Comparison of ENCODE assay signal across 8 cellular contexts in genomic region chr12:53984901-53985357, GRCh38. TPM values are rescaled to one million over a fixed set of nuclear protein-coding genes. Genes with fewer than 3 reads are reported as not detected.
A peak's percentile ranks its signal among the peaks of the same experiment; 100 is the strongest.
DNase-seq lines count a peak whose midpoint lies in the region; ATAC-seq and TF ChIP-seq lines count a peak whose summit lies in the region.

Gene HOXC10 (plus strand): TSS chr12:53985146. CDS start chr12:53985260, 114 bp downstream.

- CTCF ChIA-PET in Panc1 (lab: Charles Lee), result interaction anchor here (0.6 to 1.2 kb wide), 15 partner anchors 13 to 231 kb away, joined by 3 to 14 read pairs (median 6); partner anchors contain the start of genes HOXC8 and HOXC9

- intact Hi-C loops in Panc1 (cut with micrococcal nuclease; ENCODE audit: unreplicated experiment), result loop anchor here (5.0 kb wide), 1 partner anchor 158 kb away; no protein-coding TSS in a partner anchor
- intact Hi-C loops in tibial artery (cut with DNase I; ENCODE audit: low total_unique reads), result loop anchor here (5.0 kb wide), 1 partner anchor 217 kb away; no protein-coding TSS in a partner anchor

- TF ChIP-seq CTCF in Panc1 (IDR thresholded peaks at IDR 0.05) (peak; percentile 88), foreskin fibroblast (IDR thresholded peaks at IDR 0.05; ENCODE audit: low read depth, low read length) (peak; percentile 73), tibial artery (IDR thresholded peaks at IDR 0.05) (peak; percentile 77 to 82)

- DNase-seq in EH (ENCODE audit: low read depth) (peak; percentile 95), HT-29 (ENCODE audit: low spot score) (peak; percentile 61), Panc1 (ENCODE audit: low read depth, low spot score) (peak; percentile 95), foreskin fibroblast (peak; percentile 97 to 98), trophoblast cell (peak; percentile 63 to 79), tibial artery (peak; percentile 97 to 98)
- peak; percentile 93 for DNase-seq in activated T-cell treated with anti-CD3 and anti-CD28 coated beads, Interleukin-2, amount 50 U/mL, for 72 hours

- H3K27me3 ChIP-seq in Panc1 (ENCODE audit: control insufficient read depth, insufficient read depth, low read length), result no peaks in the 10 kb centered on the region
- H3K27me3 ChIP-seq in trophoblast cell (ENCODE audit: insufficient read depth, low read length), result peaks cover 91% of the 10 kb centered on the region
- H3K27me3 ChIP-seq in tibial artery, result no peaks in the 10 kb centered on the region

- H4K91ac ChIP-seq in trophoblast cell (ENCODE audit: low read depth, low read length), result no peak within 1 kb of the TSS

- no peak within 1 kb of the TSS for H3K14ac ChIP-seq in trophoblast cell (ENCODE audit: low read length)

- peaks cover 0 to 1% of the 10 kb centered on the region in 2 donors for H3K36me3 Mint-ChIP-seq in activated T-cell treated with anti-CD3 and anti-CD28 coated beads, Interleukin-2, amount 50 U/mL, for 72 hours (ENCODE audit: insufficient read depth in 2 of 2)

- H4K12ac ChIP-seq in trophoblast cell (ENCODE audit: low read depth, low read length), result no peak within 1 kb of the TSS

- no peak within 1 kb of the TSS for H3K18ac ChIP-seq in trophoblast cell (ENCODE audit: low read length)

- no peak within 1 kb of the TSS for H3K9ac ChIP-seq in trophoblast cell (ENCODE audit: low read length)

- no peaks in the 10 kb centered on the region for H3K36me3 ChIP-seq in Panc1 (ENCODE audit: control insufficient read depth, insufficient read depth, low read length)
- no peaks in the 10 kb centered on the region for H3K36me3 ChIP-seq in trophoblast cell (ENCODE audit: control insufficient read depth in 1 of 2, insufficient read depth in 2 of 2, low read length in 2 of 2)
- H3K36me3 ChIP-seq in tibial artery, result no peaks in the 10 kb centered on the region

- H3K4ac ChIP-seq in trophoblast cell (ENCODE audit: low read depth, low read length), result no peak within 1 kb of the TSS

- no peak within 1 kb of the TSS for H2BK120ac ChIP-seq in trophoblast cell (ENCODE audit: insufficient read depth, low read length, poor library complexity)

- H2BK5ac ChIP-seq in trophoblast cell (ENCODE audit: low read depth, low read length, poor library complexity), result no peak within 1 kb of the TSS

- no peak within 1 kb of the TSS for H2BK12ac ChIP-seq in trophoblast cell (ENCODE audit: low read length)

- POLR2A ChIA-PET in Panc1 (lab: Charles Lee), result interaction anchor here (0.5 to 1.6 kb wide), 7 partner anchors 10 to 365 kb away, joined by 3 to 16 read pairs (median 5); partner anchors contain the start of gene HOXC9

- H3K27me3 Mint-ChIP-seq in activated T-cell treated with anti-CD3 and anti-CD28 coated beads, Interleukin-2, amount 50 U/mL, for 72 hours (ENCODE audit: low read depth), result peaks cover 97% of the 10 kb centered on the region

- H3K4me1 Mint-ChIP-seq in activated T-cell treated with anti-CD3 and anti-CD28 coated beads, Interleukin-2, amount 50 U/mL, for 72 hours (ENCODE audit: low read depth), result peaks cover 55% of the 10 kb centered on the region

- no peak within 1 kb of the TSS for H3K23ac ChIP-seq in trophoblast cell (ENCODE audit: low read length)

- no peak within 1 kb of the TSS for H3K4me2 ChIP-seq in trophoblast cell (ENCODE audit: low read length)

- in situ Hi-C loops in Panc1 (cut with HindIII; ENCODE audit: low pct_unique_long_range_greater_than_20kb, low sequenced_read_pairs), result no loop called here

- no TSS peak for BruUV-seq in Panc1 (replicated peaks; lab: Mats Ljungman, UMichigan)

- H3K79me2 ChIP-seq in trophoblast cell (ENCODE audit: control insufficient read depth, insufficient read depth, low read length, poor library complexity), result no peaks in the 10 kb centered on the region

- peak within 1 kb of the TSS; percentile 31 for H3K27ac Mint-ChIP-seq in activated T-cell treated with anti-CD3 and anti-CD28 coated beads, Interleukin-2, amount 50 U/mL, for 72 hours

- H2AK5ac ChIP-seq in trophoblast cell (ENCODE audit: low read length), result no peak within 1 kb of the TSS

- H3K9me3 ChIP-seq in Panc1 (ENCODE audit: control insufficient read depth, insufficient read depth, low read depth, low read length) (no peaks in the 10 kb centered on the region), trophoblast cell (ENCODE audit: insufficient read depth, low read depth, low read length) (peaks cover 34% of the 10 kb centered on the region), tibial artery (no peaks in the 10 kb centered on the region)

- peak; percentile 49 for ATAC-seq in Panc1
- peak; percentile 78 to 81 for ATAC-seq in activated T-cell treated with anti-CD3 and anti-CD28 coated beads, Interleukin-2, amount 50 U/mL, for 72 hours (replicated peaks in 1 of 2)
- ATAC-seq in HG02571 (IDR thresholded peaks at IDR 0.05; ENCODE audit: unreplicated experiment), result no peak

- no peaks in the 10 kb centered on the region for H3K79me1 ChIP-seq in trophoblast cell (ENCODE audit: low read length)

- H3K4me3 Mint-ChIP-seq in activated T-cell treated with anti-CD3 and anti-CD28 coated beads, Interleukin-2, amount 50 U/mL, for 72 hours, result peak within 1 kb of the TSS; percentile 54 to 79

- no peak within 1 kb of the TSS for H4K8ac ChIP-seq in trophoblast cell (ENCODE audit: low read depth, low read length)

- WGBS in trophoblast cell (ENCODE audit: extremely low coverage, insufficient coverage, insufficient read length), result no CpG with 5 or more reads among the region's 36 CpGs

- H2AFZ ChIP-seq in trophoblast cell (ENCODE audit: insufficient read depth, low read length, poor library complexity), result no peak within 1 kb of the TSS

- no peaks in the 10 kb centered on the region for H3K9me3 Mint-ChIP-seq in activated T-cell treated with anti-CD3 and anti-CD28 coated beads, Interleukin-2, amount 50 U/mL, for 72 hours

- H3K27ac ChIP-seq in Panc1 (ENCODE audit: low read length) (peak within 1 kb of the TSS; percentile 100), trophoblast cell (ENCODE audit: low read depth, low read length) (no peak within 1 kb of the TSS), tibial artery (peak within 1 kb of the TSS; percentile 93 to 98)

- peaks cover 24% of the 10 kb centered on the region for H3K4me1 ChIP-seq in Panc1 (ENCODE audit: control insufficient read depth, insufficient read depth, low read length)
- peaks cover 0 to 2% of the 10 kb centered on the region in 2 experiments for H3K4me1 ChIP-seq in trophoblast cell (ENCODE audit: control insufficient read depth in 1 of 2, insufficient read depth in 2 of 2, low read length in 2 of 2)
- peaks cover 4 to 52% (median 32%) of the 10 kb centered on the region in 4 donors for H3K4me1 ChIP-seq in tibial artery

- H3K4me3 ChIP-seq in Panc1 (ENCODE audit: low read depth in 2 of 2, low read length in 2 of 2) (peak within 1 kb of the TSS; percentile 66 to 67), foreskin fibroblast (ENCODE audit: low read depth in 1 of 2, low read length in 2 of 2) (peak within 1 kb of the TSS; percentile 78 to 86), trophoblast cell (ENCODE audit: low read depth, low read length) (no peak within 1 kb of the TSS), tibial artery (peak within 1 kb of the TSS; percentile 64 to 84)

RNA-seq across cellular contexts. Expression of gene HOXC10, which starts in this region (rescaled TPM):
- 1.7 TPM in 1 of 2 replicates, not detected in the other for total RNA-seq in HT-29 (2014; rRNA removed; shearing (Covaris generic))
- total RNA-seq in Panc1 (2021; ENCODE audit: unreplicated experiment), result 154 TPM
- 178 TPM for polyA plus RNA-seq in Panc1 (2012; ENCODE audit: insufficient read length)
- not detected for total RNA-seq in activated T-cell treated with anti-CD3 and anti-CD28 coated beads, Interleukin-2, amount 50 U/mL, for 72 hours
- polyA plus RNA-seq in trophoblast cell (2013), result 0.03 and 0.04 TPM in 2 replicates

Comparison
In these comparisons a context has a peak if more than half of its experiments do, and no peak if none do; other contexts are left out.
1. RNA of gene HOXC10 (total RNA-seq): 154 TPM in Panc1 (single experiment); 1.7 TPM in HT-29 and not detected in activated T-cell treated with anti-CD3 and anti-CD28 coated beads, Interleukin-2, amount 50 U/mL, for 72 hours; every median in the first group is over 10 times any median in the second.
2. Peak in DNase-seq and ATAC-seq in activated T-cell treated with anti-CD3 and anti-CD28 coated beads, Interleukin-2, amount 50 U/mL, for 72 hours; RNA of the gene not detected or under 1 TPM.
3. Peak in every context shown above with its lines, with median percentiles within 50 percentile points of each other: DNase-seq and CTCF ChIP-seq.